2 cellular contexts compared by ENCODE assay signal in genomic region chr18:45734505-45734904, GRCh38.
TF ChIP-seq lines count a peak whose summit lies in the region.

No MANE protein-coding gene starts in this region.

TF ChIP-seq in HepG2, 621 proteins besides CTCF, POLR2A, EP300 and RAD21:
- TF ChIP-seq CEBPB (IDR thresholded peaks at IDR 0.05; ENCODE audit: borderline replicate concordance, low read depth, low read length) (peak; percentile 65; the same call in 1 of the 2 replicates), CENPT (CRISPR knock-in tag; IDR thresholded peaks at IDR 0.05; ENCODE audit: low read depth) (no peak)

TF ChIP-seq in H1, 55 proteins besides CTCF, POLR2A, EP300 and RAD21:
- TF ChIP-seq ATF3 (IDR thresholded peaks at IDR 0.05; ENCODE audit: insufficient read depth, low read depth, low read length): no peak
- peak; percentile 45; the same call in 1 of the 2 replicates for TF ChIP-seq CEBPB (IDR thresholded peaks at IDR 0.05; ENCODE audit: low read depth, low read length)
- no peak for TF ChIP-seq TCF12 (IDR thresholded peaks at IDR 0.05; ENCODE audit: low read depth, low read length)
